8 cellular contexts compared by ENCODE assay signal in the genomic region with DNA sequence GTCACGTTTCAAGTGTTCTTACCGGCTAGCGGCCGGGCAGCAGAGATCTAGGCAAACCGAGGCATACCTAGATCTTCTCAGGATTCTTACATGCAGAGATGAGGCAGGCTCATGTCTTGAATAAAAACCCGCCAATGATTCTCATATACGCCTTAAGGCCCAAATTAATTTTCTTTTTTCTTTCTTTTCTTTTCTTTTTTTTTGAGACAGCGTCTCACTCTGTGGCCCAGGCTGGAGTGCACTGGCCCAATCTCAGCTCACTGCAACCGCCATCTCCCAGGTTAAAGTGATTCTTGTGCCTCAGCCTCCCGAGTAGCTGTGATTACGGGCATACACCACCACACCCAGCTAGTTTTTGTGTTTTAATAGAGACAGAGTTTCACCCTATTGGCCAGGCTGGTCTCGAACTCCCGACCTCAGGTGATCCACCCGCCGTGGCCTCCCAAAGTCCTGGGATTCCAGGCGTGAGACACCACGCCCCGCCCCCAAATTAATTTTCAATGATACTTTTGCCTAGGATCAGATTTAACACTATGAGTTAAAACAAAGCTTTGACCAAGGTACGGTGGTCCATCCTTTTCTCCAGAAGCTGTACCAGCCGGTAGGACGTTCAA. TPM values are rescaled to one million over a fixed set of nuclear protein-coding genes. Genes with fewer than 3 reads are reported as not detected.
A peak's percentile ranks its signal among the peaks of the same experiment; 100 is the strongest.
DNase-seq lines count a peak whose midpoint lies in the region; ATAC-seq and TF ChIP-seq lines count a peak whose summit lies in the region.

No MANE protein-coding gene starts in this region.

- H3K9me3 Mint-ChIP-seq in GM23338 = peaks cover 4% of the 10 kb centered on the region; the same call in 2 of the 3 replicates

- H4K20me1 ChIP-seq in GM23338 (replicated peaks; ENCODE audit: insufficient read depth) = no peaks in the 10 kb centered on the region

- H2AFZ ChIP-seq in GM23338 = peak overlapping the region; percentile 90; the same call in 1 of the 2 replicates

- peaks cover 10% of the 10 kb centered on the region for H3K27me3 Mint-ChIP-seq in GM23338 (ENCODE audit: insufficient read depth, low read depth, poor library complexity)

- TF ChIP-seq POLR2A in gastroesophageal sphincter (IDR thresholded peaks at IDR 0.05) = no peak

- H3K36me3 ChIP-seq in GM23338 (ENCODE audit: insufficient read depth) (no peaks in the 10 kb centered on the region), gastroesophageal sphincter (no peaks in the 10 kb centered on the region), skeletal muscle satellite cell (ENCODE audit: insufficient read depth, low read length) (peaks cover 3% of the 10 kb centered on the region)

- TF ChIP-seq CTCF in GM23338 (conservative IDR thresholded peaks at IDR 0.05; ENCODE audit: low read depth in 2 of 2) (no peak), WI38 (IDR thresholded peaks at IDR 0.05; ENCODE audit: low read depth, low read length) (no peak), gastroesophageal sphincter (IDR thresholded peaks at IDR 0.05) (no peak)

- ATAC-seq in GM23338 (no peak), gastroesophageal sphincter (no peak), HG02981 (IDR thresholded peaks at IDR 0.05; ENCODE audit: unreplicated experiment) (no peak)

- H3K9ac ChIP-seq in skeletal muscle satellite cell (ENCODE audit: low read depth, low read length) = peak overlapping the region; percentile 97

- TF ChIP-seq EP300 in gastroesophageal sphincter (IDR thresholded peaks at IDR 0.05) = no peak

- H3K9me2 ChIP-seq in GM23338 (ENCODE audit: insufficient read depth) = no peaks in the 10 kb centered on the region

- peaks cover 11% of the 10 kb centered on the region for H3K4me1 Mint-ChIP-seq in GM23338

- WGBS in gastroesophageal sphincter (ENCODE audit: low coverage in 1 of 2), 2 donors = 58 to 73% methylated on average over 13 to 16 of the region's 21 CpGs

- peak overlapping the region; percentile 99 for H3K4me3 Mint-ChIP-seq in GM23338

- H3K9me3 ChIP-seq in gastroesophageal sphincter = no peaks in the 10 kb centered on the region
- H3K9me3 ChIP-seq in skeletal muscle satellite cell (replicated peaks; ENCODE audit: low read length) = no peaks in the 10 kb centered on the region

- H3K27me3 ChIP-seq in GM23338 (ENCODE audit: insufficient read depth) = no peaks in the 10 kb centered on the region
- H3K27me3 ChIP-seq in gastroesophageal sphincter = no peaks in the 10 kb centered on the region
- H3K27me3 ChIP-seq in skeletal muscle satellite cell (ENCODE audit: control insufficient read depth, insufficient read depth, low read length) = no peaks in the 10 kb centered on the region

- H3K4me3 ChIP-seq in GM23338 (peak overlapping the region; percentile 81), WI38 (ENCODE audit: low read depth, low read length) (peak overlapping the region; percentile 89), gastroesophageal sphincter (peak overlapping the region; percentile 66 to 88), skeletal muscle satellite cell (ENCODE audit: low read length) (peak overlapping the region; percentile 88)

- H3K4me1 ChIP-seq in GM23338 (ENCODE audit: insufficient read depth) (peaks cover 12% of the 10 kb centered on the region; the same call in 1 of the 2 replicates), gastroesophageal sphincter (peaks cover 0 to 28% (median 0%) of the 10 kb centered on the region in 3 donors), skeletal muscle satellite cell (ENCODE audit: control insufficient read depth, insufficient read depth, low read length) (peaks cover 8% of the 10 kb centered on the region)

- no peaks in the 10 kb centered on the region for H3K79me2 ChIP-seq in GM23338 (replicated peaks; ENCODE audit: insufficient read depth)

- no peak for DNase-seq in GM23338 (ENCODE audit: low spot score)
- no peak for DNase-seq in NCI-H2081 treated with DMSO at 0.1 percent for 48 hours (lab: John Stamatoyannopoulos, UW)
- DNase-seq in iPS-NIHi11 (ENCODE audit: low spot score) = no peak
- no peak for DNase-seq in COLO668 (lab: John Stamatoyannopoulos, UW; ENCODE audit: unreplicated experiment)

- peak overlapping the region; percentile 73; the same call in 1 of the 2 replicates for H3K27ac Mint-ChIP-seq in GM23338

- H3K4me2 ChIP-seq in GM23338 (peak overlapping the region; percentile 69), skeletal muscle satellite cell (ENCODE audit: low read length) (peak overlapping the region; percentile 88)

- no peaks in the 10 kb centered on the region; the same call in 2 of the 3 replicates for H3K36me3 Mint-ChIP-seq in GM23338 (ENCODE audit: low read depth)

- H3K27ac ChIP-seq in GM23338 (ENCODE audit: low read depth) (no peak overlapping the region), gastroesophageal sphincter (peak overlapping the region; percentile 97 to 98 (median 98))

- no peaks in the 10 kb centered on the region for H3F3A ChIP-seq in GM23338 (replicated peaks; ENCODE audit: low read depth)

TF ChIP-seq in GM23338, 12 proteins besides CTCF, POLR2A, EP300 and RAD21:
- TF ChIP-seq EZH2 (IDR thresholded peaks at IDR 0.05; ENCODE audit: low read depth, unreplicated experiment) = no peak
- no peak for TF ChIP-seq JUNB (IDR thresholded peaks at IDR 0.05; ENCODE audit: unreplicated experiment)
- TF ChIP-seq, protein P1, sequence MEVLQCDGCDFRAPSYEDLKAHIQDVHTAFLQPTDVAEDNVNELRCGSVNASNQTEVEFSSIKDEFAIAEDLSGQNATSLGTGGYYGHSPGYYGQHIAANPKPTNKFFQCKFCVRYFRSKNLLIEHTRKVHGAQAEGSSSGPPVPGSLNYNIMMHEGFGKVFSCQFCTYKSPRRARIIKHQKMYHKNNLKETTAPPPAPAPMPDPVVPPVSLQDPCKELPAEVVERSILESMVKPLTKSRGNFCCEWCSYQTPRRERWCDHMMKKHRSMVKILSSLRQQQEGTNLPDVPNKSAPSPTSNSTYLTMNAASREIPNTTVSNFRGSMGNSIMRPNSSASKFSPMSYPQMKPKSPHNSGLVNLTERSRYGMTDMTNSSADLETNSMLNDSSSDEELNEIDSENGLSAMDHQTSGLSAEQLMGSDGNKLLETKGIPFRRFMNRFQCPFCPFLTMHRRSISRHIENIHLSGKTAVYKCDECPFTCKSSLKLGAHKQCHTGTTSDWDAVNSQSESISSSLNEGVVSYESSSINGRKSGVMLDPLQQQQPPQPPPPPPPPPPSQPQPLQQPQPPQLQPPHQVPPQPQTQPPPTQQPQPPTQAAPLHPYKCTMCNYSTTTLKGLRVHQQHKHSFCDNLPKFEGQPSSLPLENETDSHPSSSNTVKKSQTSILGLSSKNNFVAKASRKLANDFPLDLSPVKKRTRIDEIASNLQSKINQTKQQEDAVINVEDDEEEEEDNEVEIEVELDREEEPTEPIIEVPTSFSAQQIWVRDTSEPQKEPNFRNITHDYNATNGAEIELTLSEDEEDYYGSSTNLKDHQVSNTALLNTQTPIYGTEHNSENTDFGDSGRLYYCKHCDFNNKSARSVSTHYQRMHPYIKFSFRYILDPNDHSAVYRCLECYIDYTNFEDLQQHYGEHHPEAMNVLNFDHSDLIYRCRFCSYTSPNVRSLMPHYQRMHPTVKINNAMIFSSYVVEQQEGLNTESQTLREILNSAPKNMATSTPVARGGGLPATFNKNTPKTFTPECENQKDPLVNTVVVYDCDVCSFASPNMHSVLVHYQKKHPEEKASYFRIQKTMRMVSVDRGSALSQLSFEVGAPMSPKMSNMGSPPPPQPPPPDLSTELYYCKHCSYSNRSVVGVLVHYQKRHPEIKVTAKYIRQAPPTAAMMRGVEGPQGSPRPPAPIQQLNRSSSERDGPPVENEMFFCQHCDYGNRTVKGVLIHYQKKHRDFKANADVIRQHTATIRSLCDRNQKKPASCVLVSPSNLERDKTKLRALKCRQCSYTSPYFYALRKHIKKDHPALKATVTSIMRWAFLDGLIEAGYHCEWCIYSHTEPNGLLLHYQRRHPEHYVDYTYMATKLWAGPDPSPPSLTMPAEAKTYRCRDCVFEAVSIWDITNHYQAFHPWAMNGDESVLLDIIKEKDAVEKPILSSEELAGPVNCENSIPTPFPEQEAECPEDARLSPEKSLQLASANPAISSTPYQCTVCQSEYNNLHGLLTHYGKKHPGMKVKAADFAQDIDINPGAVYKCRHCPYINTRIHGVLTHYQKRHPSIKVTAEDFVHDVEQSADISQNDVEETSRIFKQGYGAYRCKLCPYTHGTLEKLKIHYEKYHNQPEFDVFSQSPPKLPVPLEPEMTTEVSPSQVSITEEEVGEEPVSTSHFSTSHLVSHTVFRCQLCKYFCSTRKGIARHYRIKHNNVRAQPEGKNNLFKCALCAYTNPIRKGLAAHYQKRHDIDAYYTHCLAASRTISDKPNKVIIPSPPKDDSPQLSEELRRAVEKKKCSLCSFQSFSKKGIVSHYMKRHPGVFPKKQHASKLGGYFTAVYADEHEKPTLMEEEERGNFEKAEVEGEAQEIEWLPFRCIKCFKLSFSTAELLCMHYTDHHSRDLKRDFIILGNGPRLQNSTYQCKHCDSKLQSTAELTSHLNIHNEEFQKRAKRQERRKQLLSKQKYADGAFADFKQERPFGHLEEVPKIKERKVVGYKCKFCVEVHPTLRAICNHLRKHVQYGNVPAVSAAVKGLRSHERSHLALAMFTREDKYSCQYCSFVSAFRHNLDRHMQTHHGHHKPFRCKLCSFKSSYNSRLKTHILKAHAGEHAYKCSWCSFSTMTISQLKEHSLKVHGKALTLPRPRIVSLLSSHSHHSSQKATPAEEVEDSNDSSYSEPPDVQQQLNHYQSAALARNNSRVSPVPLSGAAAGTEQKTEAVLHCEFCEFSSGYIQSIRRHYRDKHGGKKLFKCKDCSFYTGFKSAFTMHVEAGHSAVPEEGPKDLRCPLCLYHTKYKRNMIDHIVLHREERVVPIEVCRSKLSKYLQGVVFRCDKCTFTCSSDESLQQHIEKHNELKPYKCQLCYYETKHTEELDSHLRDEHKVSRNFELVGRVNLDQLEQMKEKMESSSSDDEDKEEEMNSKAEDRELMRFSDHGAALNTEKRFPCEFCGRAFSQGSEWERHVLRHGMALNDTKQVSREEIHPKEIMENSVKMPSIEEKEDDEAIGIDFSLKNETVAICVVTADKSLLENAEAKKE (CRISPR knock-in tag; IDR thresholded peaks at IDR 0.05) = no peak
- no peak for TF ChIP-seq ZNF114 (CRISPR knock-in tag; IDR thresholded peaks at IDR 0.05)

RNA-seq across cellular contexts. Expression of a gene that starts 1.5 kb away (rescaled TPM):
- total RNA-seq in GM23338 (2014; rRNA removed; shearing (Covaris generic)) = 8.3 and 11.1 TPM in 2 replicates
- polyA plus RNA-seq in GM23338 (2016; fragmentation: Nextera tagmentation; extraction: Ambion mirVana) = 10.4 and 11.4 TPM in 2 replicates
- 1 to 10 TPM; 2.6 to 8.2 (median 3.9) TPM for total RNA-seq in gastroesophageal sphincter
- 7.9 and 9.0 TPM in 2 replicates for total RNA-seq in skeletal muscle satellite cell (2012; rRNA removed)
